ENCODE assay signal across 15 cellular contexts in genomic region chr14:69647216-69647615, GRCh38. TPM values are rescaled to one million over a fixed set of nuclear protein-coding genes. Genes with fewer than 3 reads are reported as not detected.
A peak's percentile ranks its signal among the peaks of the same experiment; 100 is the strongest.
DNase-seq lines count a peak whose midpoint lies in the region; ATAC-seq and TF ChIP-seq lines count a peak whose summit lies in the region.
"Had no signal": no experiment of that assay in that cellular context is flagged by ENCODE, and none has a peak within 500 bp of the region (broad histone marks: within the 10 kb centered on the region; RNA-seq: fewer than 3 reads in every experiment).

No MANE protein-coding gene starts in this region.

- H3K79me2 ChIP-seq in DOHH2 (ENCODE audit: control insufficient read depth, low read length) (peaks cover 95% of the 10 kb centered on the region), smooth muscle cell (ENCODE audit: low read depth) (peaks cover 85% of the 10 kb centered on the region)

- H3K36me3 ChIP-seq in DOHH2 (ENCODE audit: control insufficient read depth, low read length) = peaks cover 12% of the 10 kb centered on the region
- no peaks in the 10 kb centered on the region for H3K36me3 ChIP-seq in colonic mucosa
- H3K36me3 ChIP-seq in smooth muscle cell (ENCODE audit: low read depth) = no peaks in the 10 kb centered on the region
- H3K36me3 ChIP-seq in adrenal gland (replicated peaks in 1 of 2) = no peaks in the 10 kb centered on the region
- H3K36me3 ChIP-seq: ovary, thoracic aorta had no signal

- DNase-seq in colonic mucosa (no peak), smooth muscle cell (lab: John Stamatoyannopoulos, UW; ENCODE audit: unreplicated experiment) (no peak), adrenal gland (no peak)
- DNase-seq: activated CD4-positive, alpha-beta T cell treated with anti-CD3 and anti-CD28 coated beads for 48 hours; activated T-cell treated with anti-CD3 and anti-CD28 coated beads, Interleukin-2, amount 50 U/mL, for 1 hour; MM.1S; NCI-H2081; NCI-H526 treated with DMSO at 0.1 percent for 48 hours; T-helper 17 cell had no signal

- H3K27me3 ChIP-seq in DOHH2 (ENCODE audit: control insufficient read depth, low read length) = no peaks in the 10 kb centered on the region
- H3K27me3 ChIP-seq in colonic mucosa = no peaks in the 10 kb centered on the region
- H3K27me3 ChIP-seq in smooth muscle cell (ENCODE audit: low read depth) = no peaks in the 10 kb centered on the region
- no peaks in the 10 kb centered on the region for H3K27me3 ChIP-seq in adrenal gland
- H3K27me3 ChIP-seq: ovary had no signal

- peaks cover 5% of the 10 kb centered on the region for H3K36me3 Mint-ChIP-seq in IgD-negative memory B cell

- H2AFZ ChIP-seq in smooth muscle cell (ENCODE audit: low read depth) = no peak overlapping the region

- peaks cover 12% of the 10 kb centered on the region for H3F3A ChIP-seq in DOHH2 (ENCODE audit: control insufficient read depth, insufficient read depth)
- H3F3A ChIP-seq in smooth muscle cell (ENCODE audit: low read depth) = peaks cover 36% of the 10 kb centered on the region

- H3K9ac ChIP-seq in colonic mucosa (ENCODE audit: low read depth in 2 of 2, low read length in 2 of 2) = no peak overlapping the region
- H3K9ac ChIP-seq in smooth muscle cell (ENCODE audit: low read depth) = no peak overlapping the region

- H3K4me1 Mint-ChIP-seq in IgD-negative memory B cell = peaks cover 69 to 84% (median 79%) of the 10 kb centered on the region in 3 donors

- TF ChIP-seq CTCF in DOHH2 (IDR thresholded peaks at IDR 0.05; ENCODE audit: low read depth, low read length, poor library complexity, severe bottlenecking) = no peak
- TF ChIP-seq CTCF in colonic mucosa (IDR thresholded peaks at IDR 0.05) = no peak
- TF ChIP-seq CTCF in smooth muscle cell (IDR thresholded peaks at IDR 0.05; ENCODE audit: borderline replicate concordance, insufficient read depth, poor library complexity, severe bottlenecking) = no peak
- no peak for TF ChIP-seq CTCF in adrenal gland (IDR thresholded peaks at IDR 0.05)

- intact Hi-C loops in colonic mucosa (cut with DNase I) = no loop called here
- intact Hi-C loops in adrenal gland (cut with DNase I) = no loop called here

- H4K20me1 ChIP-seq in DOHH2 (ENCODE audit: control insufficient read depth, insufficient read depth, low read depth, low read length) (peaks cover 18% of the 10 kb centered on the region), smooth muscle cell (ENCODE audit: low read depth) (peaks cover 35% of the 10 kb centered on the region)

- H3K27ac ChIP-seq in DOHH2 (ENCODE audit: low read depth, low read length) = no peak overlapping the region
- peak overlapping the region; percentile 81 for H3K27ac ChIP-seq in colonic mucosa
- H3K27ac ChIP-seq in smooth muscle cell (ENCODE audit: low read depth) = peak overlapping the region; percentile 84
- peak overlapping the region in 2 of 5 donors; percentile 66 to 73 for H3K27ac ChIP-seq in adrenal gland

- no peaks in the 10 kb centered on the region for H3K9me2 ChIP-seq in DOHH2 (replicated peaks; ENCODE audit: control insufficient read depth, low read length)

- H3K27ac Mint-ChIP-seq in IgD-negative memory B cell = peak overlapping the region in 2 of 3 donors; percentile 64 to 74

- H3K4me3 Mint-ChIP-seq in IgD-negative memory B cell = peak overlapping the region in 2 of 4 donors; percentile 83 to 84
- H3K4me3 Mint-ChIP-seq: T-helper 17 cell had no signal

- H3K4me3 ChIP-seq in DOHH2 (ENCODE audit: low read length) (no peak overlapping the region), colonic mucosa (no peak overlapping the region), smooth muscle cell (no peak overlapping the region), adrenal gland (no peak overlapping the region)
- H3K4me3 ChIP-seq: ovary, thoracic aorta had no signal

- peaks cover 8% of the 10 kb centered on the region for H3K9me3 ChIP-seq in DOHH2 (ENCODE audit: control insufficient read depth, insufficient read depth, low read length)
- H3K9me3 ChIP-seq in colonic mucosa = no peaks in the 10 kb centered on the region
- no peaks in the 10 kb centered on the region for H3K9me3 ChIP-seq in smooth muscle cell (replicated peaks; ENCODE audit: low read depth)
- no peaks in the 10 kb centered on the region for H3K9me3 ChIP-seq in adrenal gland (replicated peaks in 1 of 3)
- H3K9me3 ChIP-seq: ovary, thoracic aorta had no signal

- WGBS in smooth muscle cell (ENCODE audit: low lambda C conversion rate) = 86% methylated on average over 2 of the region's 2 CpGs
- WGBS in adrenal gland, 4 donors = 62 to 78% (median 75%) methylated on average over 2 of the region's 2 CpGs

- no peaks in the 10 kb centered on the region for H3K27me3 Mint-ChIP-seq in IgD-negative memory B cell
- H3K27me3 Mint-ChIP-seq: T-helper 17 cell had no signal

- H3K4me1 ChIP-seq in DOHH2 (ENCODE audit: control insufficient read depth, low read length) (peaks cover 76% of the 10 kb centered on the region), colonic mucosa (peaks cover 55% of the 10 kb centered on the region), smooth muscle cell (ENCODE audit: low read depth) (peaks cover 44% of the 10 kb centered on the region), adrenal gland (replicated peaks in 1 of 2) (peaks cover 67 to 85% of the 10 kb centered on the region in 2 donors)

- H3K4me2 ChIP-seq in DOHH2 (ENCODE audit: low read length) (peak overlapping the region; percentile 91; the same call in 1 of the 2 replicates), smooth muscle cell (peak overlapping the region; percentile 78)

- H3K9me3 Mint-ChIP-seq in IgD-negative memory B cell = peaks cover 0 to 3% (median 2%) of the 10 kb centered on the region in 3 donors

- TF ChIP-seq POLR2A in adrenal gland (IDR thresholded peaks at IDR 0.05) = no peak

- ATAC-seq in HG02973 (IDR thresholded peaks at IDR 0.05; ENCODE audit: unreplicated experiment) (no peak), GM21528 (IDR thresholded peaks at IDR 0.05; ENCODE audit: low FRiP score, unreplicated experiment) (no peak)
- ATAC-seq: T-helper 17 cell had no signal

RNA-seq across cellular contexts. Expression of gene SUSD6, which starts 35.8 kb away (rescaled TPM):
- polyA plus RNA-seq in IgD-negative memory B cell = 14.3 TPM
- 10 to 100 TPM; 27.3 to 70.3 TPM for total RNA-seq in colonic mucosa
- total RNA-seq in smooth muscle cell = 20.3 and 25.9 TPM in 2 replicates
- 14.4 and 15.8 TPM in 2 replicates for polyA plus RNA-seq in smooth muscle cell
- total RNA-seq in adrenal gland = 10 to 100 TPM; 33.3 to 75.5 (median 52.0) TPM
- polyA plus RNA-seq in adrenal gland = 10 to 100 TPM in 1 of 3 donors, 1 to 10 TPM in 2; 7.8 to 22.8 (median 9.3) TPM
